In the genomic region with DNA sequence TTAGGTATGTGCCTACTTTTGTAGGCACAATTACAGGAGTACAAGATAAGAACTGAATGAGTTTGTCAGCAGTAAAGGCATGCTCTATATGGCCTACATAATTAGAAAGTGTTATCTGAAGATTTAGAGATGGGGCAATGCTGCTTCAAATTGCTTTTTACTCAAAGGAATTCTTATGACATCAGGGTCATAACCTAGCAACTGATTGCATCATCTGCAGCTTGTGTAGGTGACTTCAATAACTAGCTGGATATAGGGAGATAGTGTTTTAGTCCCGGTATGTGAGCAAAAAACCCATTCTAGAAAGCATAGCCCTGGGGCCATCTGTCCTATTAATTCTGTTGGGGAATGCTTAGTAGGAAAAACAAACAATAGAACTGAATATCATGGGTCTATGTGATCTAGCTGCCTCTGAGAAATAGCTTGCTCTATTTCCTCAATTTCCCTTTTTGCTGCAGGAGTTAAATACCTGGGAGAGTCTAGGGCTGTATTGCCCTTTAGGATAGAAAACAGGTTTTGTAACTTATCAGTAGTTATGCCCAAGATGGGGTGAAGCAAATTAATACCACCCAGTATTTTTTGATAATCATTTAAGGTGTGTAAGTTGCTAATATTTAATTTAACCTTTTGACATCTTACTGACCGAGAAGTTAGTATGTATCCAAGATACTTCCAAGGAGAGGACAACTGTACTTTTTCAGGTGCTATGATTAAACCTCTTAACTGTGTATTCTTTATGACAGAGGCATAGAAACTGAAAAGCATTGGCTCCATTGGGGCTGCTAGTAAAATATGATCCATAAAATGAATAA, we compare ENCODE assay signal across 1 cellular context. TPM values are rescaled to one million over a fixed set of nuclear protein-coding genes. Genes with fewer than 3 reads are reported as not detected.
"Had no signal": no experiment of that assay in that cellular context is flagged by ENCODE, and none has a peak within 500 bp of the region (broad histone marks: within the 10 kb centered on the region; RNA-seq: fewer than 3 reads in every experiment).

No MANE protein-coding gene starts in this region.

RNA-seq across cellular contexts. Expression of a gene that starts 33.2 kb away (rescaled TPM):
- total RNA-seq: HT1080 had no signal
